In the genomic region with DNA sequence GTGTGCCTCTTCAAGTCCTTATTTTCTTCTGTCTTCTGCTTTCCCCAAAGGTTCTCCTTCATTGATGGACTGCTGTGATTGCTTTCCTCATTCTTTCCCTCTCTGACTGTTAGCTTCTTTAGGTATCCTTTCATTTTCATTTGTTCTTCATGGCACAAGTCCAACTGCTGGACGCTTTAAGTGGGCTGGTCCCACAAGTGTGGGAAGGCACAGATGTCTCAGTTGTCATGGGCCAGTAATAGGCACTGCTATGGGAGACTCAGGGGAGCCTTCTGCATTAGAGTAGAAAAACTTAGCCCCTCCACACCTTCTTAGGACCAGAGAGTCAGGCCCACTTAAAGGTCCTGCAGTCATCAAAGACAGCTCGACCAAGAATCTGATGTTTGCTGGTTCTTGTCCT, we compare ENCODE assay signal across 23 cellular contexts.
DNase-seq lines count a peak whose midpoint lies in the region; ATAC-seq and TF ChIP-seq lines count a peak whose summit lies in the region.
"Had no signal": no experiment of that assay in that cellular context is flagged by ENCODE, and none has a peak within 500 bp of the region (broad histone marks: within the 10 kb centered on the region; RNA-seq: fewer than 3 reads in every experiment).

No MANE protein-coding gene starts in this region.

- H3K36me3 Mint-ChIP-seq in T-helper 17 cell (ENCODE audit: low read depth), result no peaks in the 10 kb centered on the region
- peaks cover 11% of the 10 kb centered on the region for H3K36me3 Mint-ChIP-seq in stimulated activated memory B cell treated with anti-CD40 and anti-IgM and Interleukin-4, amounts not matched to agents 10 μg/mL and 1 μg/mL and 100 μg/mL, for 72 hours
- H3K36me3 Mint-ChIP-seq: activated CD4-positive, alpha-beta memory T cell treated with anti-CD3 and anti-CD28 coated beads for 36 hours; IgD-negative memory B cell had no signal

- peak overlapping the region; percentile 22 for H3K27ac Mint-ChIP-seq in T-helper 17 cell
- H3K27ac Mint-ChIP-seq in stimulated activated memory B cell treated with anti-CD40 and anti-IgM and Interleukin-4, amounts not matched to agents 10 μg/mL and 1 μg/mL and 100 μg/mL, for 72 hours, result peak overlapping the region; percentile 15
- H3K27ac Mint-ChIP-seq: activated CD4-positive, alpha-beta memory T cell treated with anti-CD3 and anti-CD28 coated beads for 36 hours; stimulated activated naive CD8-positive, alpha-beta T cell treated with anti-CD3 and anti-CD28 coated beads, Interleukin-15, Interleukin-2, amounts not matched to agents 100 ng/mL and 50 ng/mL, for 24 hours had no signal

- H3K9me3 ChIP-seq in T-helper 17 cell (ENCODE audit: control insufficient read depth, low read length, poor library complexity, severe bottlenecking), result no peaks in the 10 kb centered on the region
- H3K9me3 ChIP-seq: thoracic aorta had no signal

- DNase-seq in T-helper 17 cell (no peak), kidney tubule cell (ENCODE audit: low spot score) (peak; percentile 25), HuH-7.5 (ENCODE audit: low spot score) (no peak), GM19238 (ENCODE audit: insufficient read length, low spot score) (no peak)
- DNase-seq: activated CD4-positive, alpha-beta memory T cell treated with anti-CD3 and anti-CD28 coated beads for 36 hours; activated CD4-positive, CD25-positive, alpha-beta regulatory T cell treated with anti-CD3 and anti-CD28 coated beads, Interleukin-2, amount 50 U/mL, for 72 hours; activated CD8-positive, alpha-beta memory T cell treated with anti-CD3 and anti-CD28 coated beads, Interleukin-2, amount 50 U/mL, for 4 hours; activated naive CD4-positive, alpha-beta T cell treated with Interleukin-2 at 50 U/mL for 16 hours; cerebellar nuclear complex; DMS53; hippocampal formation; NCI-H1092 treated with DMSO at 0.1 percent for 48 hours; NCI-H187; NCI-H510A treated with DMSO at 0.1 percent for 48 hours; PC-3; retina; Right ventricle myocardium superior had no signal

- no peak for TF ChIP-seq EP300 in Ishikawa (IDR thresholded peaks at IDR 0.05; ENCODE audit: borderline replicate concordance)

- peaks cover 3% of the 10 kb centered on the region for H3K9me3 Mint-ChIP-seq in stimulated activated memory B cell treated with anti-CD40 and anti-IgM and Interleukin-4, amounts not matched to agents 10 μg/mL and 1 μg/mL and 100 μg/mL, for 72 hours
- H3K9me3 Mint-ChIP-seq: activated CD4-positive, alpha-beta memory T cell treated with anti-CD3 and anti-CD28 coated beads for 36 hours had no signal

- no peak for TF ChIP-seq RAD21 in Ishikawa (IDR thresholded peaks at IDR 0.05; ENCODE audit: low read depth)

- ATAC-seq in T-helper 17 cell (no peak), HG03457 (IDR thresholded peaks at IDR 0.05; ENCODE audit: unreplicated experiment) (no peak)
- ATAC-seq in stimulated activated memory B cell treated with anti-CD40 and anti-IgM and Interleukin-4, amounts not matched to agents 10 μg/mL and 1 μg/mL and 100 μg/mL, for 72 hours, result no peak
- ATAC-seq: PC-3 had no signal

- no peaks in the 10 kb centered on the region for H3K4me1 Mint-ChIP-seq in T-helper 17 cell
- no peaks in the 10 kb centered on the region for H3K4me1 Mint-ChIP-seq in stimulated activated memory B cell treated with anti-CD40 and anti-IgM and Interleukin-4, amounts not matched to agents 10 μg/mL and 1 μg/mL and 100 μg/mL, for 72 hours

- H3K27me3 Mint-ChIP-seq in T-helper 17 cell, result no peaks in the 10 kb centered on the region
- H3K27me3 Mint-ChIP-seq in stimulated activated memory B cell treated with anti-CD40 and anti-IgM and Interleukin-4, amounts not matched to agents 10 μg/mL and 1 μg/mL and 100 μg/mL, for 72 hours, result no peaks in the 10 kb centered on the region
- H3K27me3 Mint-ChIP-seq: activated CD4-positive, alpha-beta memory T cell treated with anti-CD3 and anti-CD28 coated beads for 36 hours; stimulated activated naive CD8-positive, alpha-beta T cell treated with anti-CD3 and anti-CD28 coated beads, Interleukin-15, Interleukin-2, amounts not matched to agents 100 ng/mL and 50 ng/mL, for 24 hours had no signal

- H3K4me3 Mint-ChIP-seq in T-helper 17 cell, result no peak overlapping the region
- no peak overlapping the region for H3K4me3 Mint-ChIP-seq in stimulated activated memory B cell treated with anti-CD40 and anti-IgM and Interleukin-4, amounts not matched to agents 10 μg/mL and 1 μg/mL and 100 μg/mL, for 72 hours
- H3K4me3 Mint-ChIP-seq: activated CD4-positive, alpha-beta memory T cell treated with anti-CD3 and anti-CD28 coated beads for 36 hours; IgD-negative memory B cell; stimulated activated naive CD8-positive, alpha-beta T cell treated with anti-CD3 and anti-CD28 coated beads, Interleukin-15, Interleukin-2, amounts not matched to agents 100 ng/mL and 50 ng/mL, for 24 hours had no signal

TF ChIP-seq in Ishikawa, 13 proteins besides CTCF, POLR2A, EP300 and RAD21:
- TF ChIP-seq CREB1 (IDR thresholded peaks at IDR 0.05; ENCODE audit: low read depth) (no peak), NFIC (IDR thresholded peaks at IDR 0.05) (peak; percentile 23; the same call in 1 of the 2 replicates)
